Comparison of ENCODE assay signal across 15 cellular contexts in the genomic region with DNA sequence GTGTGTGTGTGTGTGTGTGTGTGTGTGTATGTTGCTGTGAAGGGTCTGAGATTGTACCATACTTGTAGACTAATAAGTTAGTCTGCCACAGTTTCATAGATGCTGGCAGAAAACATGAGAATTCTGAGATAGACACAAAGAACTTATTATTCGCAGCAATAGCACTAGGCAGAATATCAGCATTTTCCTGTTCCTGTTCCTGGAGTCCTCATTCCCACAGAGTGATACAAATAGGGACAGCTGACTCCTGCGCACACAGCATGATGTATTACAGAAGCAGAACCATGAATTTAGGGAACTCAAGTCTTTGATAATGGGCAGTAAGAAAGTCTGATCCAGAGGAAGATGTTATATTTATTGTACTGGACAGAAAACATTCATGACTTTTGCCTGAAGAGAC.
A peak's percentile ranks its signal among the peaks of the same experiment; 100 is the strongest.
DNase-seq lines count a peak whose midpoint lies in the region; ATAC-seq lines count a peak whose summit lies in the region.
"Had no signal": no experiment of that assay in that cellular context is flagged by ENCODE, and none has a peak within 500 bp of the region (broad histone marks: within the 10 kb centered on the region; RNA-seq: fewer than 3 reads in every experiment).

No MANE protein-coding gene starts in this region.

- no peaks in the 10 kb centered on the region for H3K9me3 ChIP-seq in right cardiac atrium (ENCODE audit: control insufficient read depth, low read length)
- H3K9me3 ChIP-seq: BLaER1 had no signal

- 46% methylated on average over 2 of the region's 2 CpGs for WGBS in right cardiac atrium

- peak; percentile 44 to 71 for ATAC-seq in right cardiac atrium
- ATAC-seq in sciatic nerve: peak; percentile 45

- H3K4me3 ChIP-seq in right cardiac atrium (ENCODE audit: low read length): no peak overlapping the region
- H3K4me3 ChIP-seq: BLaER1, GM23248 had no signal

- DNase-seq in right cardiac atrium (no peak), cardiac septum (ENCODE audit: low spot score) (no peak), medulla oblongata (ENCODE audit: extremely low spot score) (peak; percentile 47), sciatic nerve (ENCODE audit: low spot score) (no peak), NCI-H187 treated with DMSO at 0.1 percent for 48 hours (lab: John Stamatoyannopoulos, UW) (no peak), NCI-H1417 (lab: John Stamatoyannopoulos, UW) (no peak)
- DNase-seq in effector CD8-positive, alpha-beta T cell (lab: John Stamatoyannopoulos, UW): no peak
- DNase-seq: CD8-positive, alpha-beta memory T cell; DMS53; GF-D8; GM23248; H7 had no signal

- H3K27me3 ChIP-seq in right cardiac atrium (ENCODE audit: control insufficient read depth, insufficient read depth): no peaks in the 10 kb centered on the region
- H3K27me3 ChIP-seq: BLaER1 had no signal

- intact Hi-C loops in right cardiac atrium (cut with DNase I) (no loop called here), cardiac septum (cut with DNase I) (no loop called here), sciatic nerve (cut with DNase I) (no loop called here)

- no peak overlapping the region for H3K27ac ChIP-seq in right cardiac atrium (ENCODE audit: low read length)
- H3K27ac ChIP-seq: 22Rv1, BLaER1, GM23248, HL-60 had no signal

- H3K4me1 ChIP-seq in right cardiac atrium (ENCODE audit: control insufficient read depth, insufficient read depth, low read length): no peaks in the 10 kb centered on the region
- H3K4me1 ChIP-seq: BLaER1 had no signal
